In the genomic region with DNA sequence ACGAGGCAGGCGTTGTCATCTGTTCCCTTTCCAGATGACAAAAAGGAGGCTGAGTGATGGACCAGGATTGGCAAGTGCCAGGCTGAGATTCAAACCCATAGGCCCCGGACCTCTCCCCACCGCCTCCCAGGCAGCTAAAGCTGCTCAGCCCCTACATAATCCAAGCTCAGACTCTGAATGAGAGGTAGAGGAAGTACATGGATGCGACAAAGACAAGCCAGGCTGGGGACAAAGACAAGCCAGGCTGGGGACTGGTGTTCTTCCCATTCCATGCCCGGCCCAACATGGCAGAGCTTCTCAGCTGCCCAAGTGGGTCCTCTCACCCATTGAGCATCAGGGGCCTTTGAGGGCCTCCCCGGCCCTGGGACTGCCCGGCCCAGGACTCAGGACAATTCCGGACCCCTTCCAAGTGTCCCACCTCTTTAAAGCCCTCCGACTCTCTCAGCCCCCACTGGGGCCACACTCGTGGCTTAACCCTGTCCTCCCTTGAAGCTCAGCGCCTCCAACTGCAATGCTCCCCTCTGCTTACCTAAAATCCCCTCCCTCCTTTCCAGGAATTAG, we compare ENCODE assay signal across 1 cellular context.
TF ChIP-seq lines count a peak whose summit lies in the region.

No MANE protein-coding gene starts in this region.

TF ChIP-seq in H1, 55 proteins besides CTCF, POLR2A, EP300 and RAD21:
- TF ChIP-seq CBX5 (IDR thresholded peaks at IDR 0.05; ENCODE audit: low read depth, low read length) (no peak), RFX5 (IDR thresholded peaks at IDR 0.05; ENCODE audit: borderline replicate concordance, low read depth, low read length) (no peak), BACH1 (IDR thresholded peaks at IDR 0.05; ENCODE audit: low read length) (no peak), EGR1 (IDR thresholded peaks at IDR 0.05; ENCODE audit: borderline replicate concordance, low read depth, low read length) (no peak), KDM4A (IDR thresholded peaks at IDR 0.05; ENCODE audit: low read depth, low read length, severe bottlenecking) (no peak), MAFK (IDR thresholded peaks at IDR 0.05; ENCODE audit: low read depth, low read length) (no peak), RXRA (IDR thresholded peaks at IDR 0.05; ENCODE audit: insufficient read depth, low read depth, low read length) (no peak), SP2 (IDR thresholded peaks at IDR 0.05; ENCODE audit: low read length) (no peak), SP1 (IDR thresholded peaks at IDR 0.05; ENCODE audit: low read depth, low read length) (no peak), CREB1 (IDR thresholded peaks at IDR 0.05) (no peak), KDM5A (IDR thresholded peaks at IDR 0.05; ENCODE audit: low read length) (no peak), EZH2 (IDR thresholded peaks at IDR 0.05; ENCODE audit: low read depth, low read length, severe bottlenecking) (no peak), CTBP2 (IDR thresholded peaks at IDR 0.05; ENCODE audit: borderline replicate concordance, insufficient read depth, insufficient read length, low read length) (no peak), SP4 (IDR thresholded peaks at IDR 0.05; ENCODE audit: low read length) (no peak), KDM1A (IDR thresholded peaks at IDR 0.05; ENCODE audit: borderline replicate concordance, low read length) (no peak), SIN3A (conservative IDR thresholded peaks at IDR 0.05 in 1 of 2, IDR thresholded peaks at IDR 0.05 in 1 of 2; ENCODE audit: low read depth in 1 of 2, low read length in 2 of 2) (no peak), TAF7 (optimal IDR thresholded peaks at IDR 0.05; ENCODE audit: borderline replicate concordance, low read depth, low read length) (no peak), CEBPB (IDR thresholded peaks at IDR 0.05; ENCODE audit: low read depth, low read length) (no peak), TBP (IDR thresholded peaks at IDR 0.05; ENCODE audit: low read depth, low read length) (no peak)
